ENCODE assay signal across 14 cellular contexts in the genomic region with DNA sequence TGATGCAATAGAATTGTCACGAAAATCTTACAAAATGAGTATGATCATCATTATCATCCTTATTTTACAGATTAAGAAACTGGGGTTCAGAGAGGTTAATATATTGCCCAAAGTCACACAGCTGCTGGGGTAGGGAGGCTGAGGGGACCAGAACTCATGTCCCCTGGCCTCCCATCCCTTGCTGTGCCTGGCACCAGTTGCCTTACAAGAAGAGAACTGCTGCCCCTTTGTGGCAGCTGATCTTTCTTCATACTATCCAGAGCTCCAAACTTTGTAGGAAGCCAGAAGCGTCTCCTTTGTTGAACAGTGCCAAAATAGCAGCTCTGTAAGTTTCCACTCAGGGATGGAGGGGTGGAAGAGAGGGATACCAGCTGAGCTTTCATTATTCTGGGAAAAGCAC.
DNase-seq lines count a peak whose midpoint lies in the region; ATAC-seq and TF ChIP-seq lines count a peak whose summit lies in the region.
"Had no signal": no experiment of that assay in that cellular context is flagged by ENCODE, and none has a peak within 500 bp of the region (broad histone marks: within the 10 kb centered on the region; RNA-seq: fewer than 3 reads in every experiment).

No MANE protein-coding gene starts in this region.

- H3K4me2 ChIP-seq in GM23338 = no peak overlapping the region
- no peak overlapping the region for H3K4me2 ChIP-seq in OCI-LY7 (ENCODE audit: low read length)

- TF ChIP-seq CTCF in A673 (conservative IDR thresholded peaks at IDR 0.05; ENCODE audit: low read depth, low read length) (0 out of 2 replicates have a peak, but pooled peaks have one; percentile 13), GM23338 (conservative IDR thresholded peaks at IDR 0.05; ENCODE audit: low read depth in 2 of 2) (peak; percentile 31 to 62), OCI-LY7 (conservative IDR thresholded peaks at IDR 0.05; ENCODE audit: low read length) (peak; percentile 66)

- intact Hi-C loops in A673 (cut with micrococcal nuclease; ENCODE audit: unreplicated experiment) (no loop called here), OCI-LY7 (cut with micrococcal nuclease; ENCODE audit: unreplicated experiment) (loop anchor here (10.0 kb wide), 1 partner anchor 316 kb away; no protein-coding TSS in a partner anchor)

- H3K27ac ChIP-seq in A673 (ENCODE audit: low read depth, low read length, poor library complexity, severe bottlenecking) (no peak overlapping the region), GM23338 (ENCODE audit: low read depth) (no peak overlapping the region), OCI-LY7 (ENCODE audit: low read depth, low read length, poor library complexity, severe bottlenecking) (no peak overlapping the region)

- no peaks in the 10 kb centered on the region for H3K4me1 ChIP-seq in A673 (ENCODE audit: insufficient read depth, low read length, poor library complexity, severe bottlenecking)
- no peaks in the 10 kb centered on the region for H3K4me1 ChIP-seq in GM23338 (ENCODE audit: insufficient read depth)
- H3K4me1 ChIP-seq in OCI-LY7 (ENCODE audit: insufficient read depth, low read length, poor library complexity, severe bottlenecking) = no peaks in the 10 kb centered on the region

- no peak overlapping the region for H3K4me3 ChIP-seq in A673 (ENCODE audit: low read depth, low read length, poor library complexity, severe bottlenecking)
- H3K4me3 ChIP-seq in GM23338 = no peak overlapping the region
- H3K4me3 ChIP-seq in OCI-LY7 (ENCODE audit: low read depth, low read length, poor library complexity, severe bottlenecking) = no peak overlapping the region

- POLR2A ChIA-PET in A673 (lab: Charles Lee; ENCODE audit: low non-redundant PET) = no interaction called here
- POLR2A ChIA-PET in OCI-LY7 (lab: Charles Lee) = interaction anchor here (0.6 to 0.7 kb wide), 2 partner anchors 160 to 1784 kb away, joined by 3 to 4 read pairs; no protein-coding TSS in a partner anchor

- H3K79me2 ChIP-seq in GM23338 (replicated peaks; ENCODE audit: insufficient read depth) (no peaks in the 10 kb centered on the region), OCI-LY7 (ENCODE audit: insufficient read depth, low read depth, low read length) (no peaks in the 10 kb centered on the region)

- DNase-seq in A673 (ENCODE audit: low spot score) (peak; percentile 10), GM23338 (ENCODE audit: low spot score) (peak; percentile 42), OCI-LY7 (ENCODE audit: low spot score) (peak; percentile 34), foreskin melanocyte (peak; percentile 11), mesenteric fat pad (ENCODE audit: low spot score) (no peak)
- DNase-seq: activated CD4-positive, alpha-beta T cell treated with anti-CD3 and anti-CD28 coated beads for 48 hours; activated naive CD8-positive, alpha-beta T cell treated with anti-CD3 and anti-CD28 coated beads, Interleukin-2, amount 10 ng/mL, durations not matched to agents 7 days and 5 days; effector memory CD8-positive, alpha-beta T cell; immature natural killer cell; NCI-H187 had no signal

- no peaks in the 10 kb centered on the region for H3K9me3 Mint-ChIP-seq in GM23338
- H3K9me3 Mint-ChIP-seq: activated naive CD8-positive, alpha-beta T cell treated with anti-CD3 and anti-CD28 coated beads, Interleukin-2, amount 10 ng/mL, durations not matched to agents 7 days and 5 days; effector memory CD8-positive, alpha-beta T cell; immature natural killer cell; neural crest cell had no signal

- no peaks in the 10 kb centered on the region for H3K27me3 Mint-ChIP-seq in GM23338 (ENCODE audit: insufficient read depth, low read depth, poor library complexity)

- H3K27me3 ChIP-seq in A673 (replicated peaks; ENCODE audit: insufficient read depth, low read depth, low read length, poor library complexity) (peaks cover 33% of the 10 kb centered on the region), GM23338 (ENCODE audit: insufficient read depth) (no peaks in the 10 kb centered on the region)

- no peaks in the 10 kb centered on the region for H3K36me3 ChIP-seq in A673 (ENCODE audit: insufficient read depth, low read length, poor library complexity, severe bottlenecking)
- no peaks in the 10 kb centered on the region for H3K36me3 ChIP-seq in GM23338 (ENCODE audit: insufficient read depth)
- no peaks in the 10 kb centered on the region for H3K36me3 ChIP-seq in OCI-LY7 (ENCODE audit: insufficient read depth, low read length)

- no peaks in the 10 kb centered on the region for H3K36me3 Mint-ChIP-seq in GM23338 (ENCODE audit: low read depth)
- H3K36me3 Mint-ChIP-seq: activated naive CD8-positive, alpha-beta T cell treated with anti-CD3 and anti-CD28 coated beads, Interleukin-2, amount 10 ng/mL, durations not matched to agents 7 days and 5 days; immature natural killer cell had no signal

- H4K20me1 ChIP-seq in GM23338 (replicated peaks; ENCODE audit: insufficient read depth) (no peaks in the 10 kb centered on the region), OCI-LY7 (ENCODE audit: insufficient read depth, low read length) (no peaks in the 10 kb centered on the region)

- no peaks in the 10 kb centered on the region for H3F3A ChIP-seq in GM23338 (replicated peaks; ENCODE audit: low read depth)

- no TSS peak for BruUV-seq in A673 (replicated peaks; lab: Mats Ljungman, UMichigan)
- no TSS peak for BruUV-seq in OCI-LY7 (replicated peaks; lab: Mats Ljungman, UMichigan)

- ATAC-seq in GM23338 (peak; percentile 59; the same call in 2 of the 3 replicates), HG02623 (IDR thresholded peaks at IDR 0.05; ENCODE audit: unreplicated experiment) (no peak), GM19351 (IDR thresholded peaks at IDR 0.05; ENCODE audit: unreplicated experiment) (no peak), GM18909 (IDR thresholded peaks at IDR 0.05; ENCODE audit: poor library complexity, unreplicated experiment) (no peak)
- ATAC-seq: effector memory CD8-positive, alpha-beta T cell had no signal

- no peaks in the 10 kb centered on the region for H3K4me1 Mint-ChIP-seq in GM23338
- H3K4me1 Mint-ChIP-seq: neural crest cell had no signal

- CTCF ChIA-PET in A673 (lab: Charles Lee) = interaction anchor here (0.7 kb wide), 1 partner anchor 519 kb away, joined by 3 read pairs; no protein-coding TSS in a partner anchor
- CTCF ChIA-PET in OCI-LY7 (lab: Charles Lee; ENCODE audit: unreplicated experiment) = no interaction called here

- H3K9me3 ChIP-seq in A673 (ENCODE audit: low read depth, low read length, poor library complexity, severe bottlenecking) (no peaks in the 10 kb centered on the region), OCI-LY7 (ENCODE audit: low read length) (no peaks in the 10 kb centered on the region)

- H3K9me2 ChIP-seq in GM23338 (ENCODE audit: insufficient read depth) (no peaks in the 10 kb centered on the region), OCI-LY7 (ENCODE audit: insufficient read depth, low read length) (no peaks in the 10 kb centered on the region)

- no peak overlapping the region for H3K4me3 Mint-ChIP-seq in GM23338
- H3K4me3 Mint-ChIP-seq: activated naive CD8-positive, alpha-beta T cell treated with anti-CD3 and anti-CD28 coated beads, Interleukin-2, amount 10 ng/mL, durations not matched to agents 7 days and 5 days; effector memory CD8-positive, alpha-beta T cell; immature natural killer cell; neural crest cell had no signal

- H2AFZ ChIP-seq in GM23338 = no peak overlapping the region
- H2AFZ ChIP-seq in OCI-LY7 (ENCODE audit: low read length) = no peak overlapping the region

- no peak overlapping the region for H3K27ac Mint-ChIP-seq in GM23338
- H3K27ac Mint-ChIP-seq: activated naive CD8-positive, alpha-beta T cell treated with anti-CD3 and anti-CD28 coated beads, Interleukin-2, amount 10 ng/mL, durations not matched to agents 7 days and 5 days; effector memory CD8-positive, alpha-beta T cell; immature natural killer cell had no signal

TF ChIP-seq in GM23338, 12 proteins besides CTCF, POLR2A, EP300 and RAD21 (continues in another document):
- TF ChIP-seq ZNF114 (CRISPR knock-in tag; IDR thresholded peaks at IDR 0.05) = no peak
- no peak for TF ChIP-seq JUNB (IDR thresholded peaks at IDR 0.05; ENCODE audit: unreplicated experiment)
- no peak for TF ChIP-seq EZH2 (IDR thresholded peaks at IDR 0.05; ENCODE audit: low read depth, unreplicated experiment)
- TF ChIP-seq EZH2phosphoT487 (IDR thresholded peaks at IDR 0.05; ENCODE audit: unreplicated experiment) = no peak
- no peak for TF ChIP-seq STAT1 (IDR thresholded peaks at IDR 0.05; ENCODE audit: unreplicated experiment)
- TF ChIP-seq ZNF331 (CRISPR knock-in tag; IDR thresholded peaks at IDR 0.05; ENCODE audit: low read depth) = no peak
- TF ChIP-seq ETS1 (IDR thresholded peaks at IDR 0.05) = no peak
- no peak for TF ChIP-seq CREB1 (CRISPR knock-in tag; IDR thresholded peaks at IDR 0.05; ENCODE audit: low read depth)
- TF ChIP-seq NANOG (IDR thresholded peaks at IDR 0.05; ENCODE audit: borderline replicate concordance) = no peak

Comparison
In these comparisons a context has a peak if more than half of its experiments do, and no peak if none do; other contexts are left out.
1. CTCF ChIP-seq: peak in every context shown above with its lines; median percentile 66 in OCI-LY7; 46 in GM23338; 13 in A673.